18 cellular contexts compared by ENCODE assay signal in genomic region chr11:8259316-8259995, GRCh38. TPM values are rescaled to one million over a fixed set of nuclear protein-coding genes. Genes with fewer than 3 reads are reported as not detected.
DNase-seq lines count a peak whose midpoint lies in the region; TF ChIP-seq lines count a peak whose summit lies in the region.
"Had no signal": no experiment of that assay in that cellular context is flagged by ENCODE, and none has a peak within 500 bp of the region (broad histone marks: within the 10 kb centered on the region; RNA-seq: fewer than 3 reads in every experiment).

No MANE protein-coding gene starts in this region.

- peaks cover 0 to 9% (median 0%) of the 10 kb centered on the region in 7 donors for H3K9me3 Mint-ChIP-seq in CD14-positive monocyte
- H3K9me3 Mint-ChIP-seq: central memory CD8-positive, alpha-beta T cell; neural progenitor cell had no signal

- peak; percentile 29 for DNase-seq in CD14-positive monocyte (ENCODE audit: low spot score)
- DNase-seq in Kasumi-1 (lab: John Stamatoyannopoulos, UW) = peak; percentile 45 to 50
- peak; percentile 61 for DNase-seq in sigmoid colon
- DNase-seq in NCI-H1694 (lab: John Stamatoyannopoulos, UW) = no peak
- DNase-seq in NCI-H345 treated with DMSO at 0.1 percent for 48 hours (lab: John Stamatoyannopoulos, UW; ENCODE audit: unreplicated experiment) = no peak
- no peak for DNase-seq in SW480 (ENCODE audit: low spot score)
- DNase-seq: activated CD4-positive, alpha-beta T cell treated with anti-CD3 and anti-CD28 coated beads for 1 hour; activated gamma-delta T cell treated with Interleukin-2 at 50 U/mL for 16 hours; effector CD8-positive, alpha-beta T cell; esophagus squamous epithelium; NCI-H1436 treated with DMSO at 0.1 percent for 48 hours had no signal

- H3K27ac Mint-ChIP-seq in CD14-positive monocyte = peak overlapping the region in 1 of 7 donors; percentile 87

- TF ChIP-seq CTCF in CD14-positive monocyte (IDR thresholded peaks at IDR 0.05) (no peak), sigmoid colon (IDR thresholded peaks at IDR 0.05) (no peak)

- intact Hi-C loops in CD14-positive monocyte (cut with micrococcal nuclease) (no loop called here), sigmoid colon (cut with DNase I) (no loop called here)

- no peak overlapping the region for H3K4me3 ChIP-seq in sigmoid colon
- H3K4me3 ChIP-seq: esophagus squamous epithelium, neural progenitor cell, SK-N-MC had no signal

- peaks cover 0 to 24% (median 18%) of the 10 kb centered on the region in 4 donors for H3K4me1 ChIP-seq in sigmoid colon
- H3K4me1 ChIP-seq: Caco-2 had no signal

- H3K9me3 ChIP-seq in sigmoid colon = no peaks in the 10 kb centered on the region
- H3K9me3 ChIP-seq: Caco-2, esophagus squamous epithelium had no signal

- no peak for TF ChIP-seq POLR2A in sigmoid colon (IDR thresholded peaks at IDR 0.05)

- 79 to 86% methylated on average over 11 of the region's 11 CpGs for WGBS in sigmoid colon, 2 donors

- peak overlapping the region; percentile 21 for H3K27ac ChIP-seq in cingulate gyrus (ENCODE audit: low read depth, low read length)
- H3K27ac ChIP-seq in sigmoid colon = no peak overlapping the region
- H3K27ac ChIP-seq: esophagus squamous epithelium, neural progenitor cell, SK-N-MC had no signal

- peaks cover 61 to 65% (median 61%) of the 10 kb centered on the region in 3 donors for H3K27me3 Mint-ChIP-seq in CD14-positive monocyte (ENCODE audit: low read depth in 3 of 3)

- peaks cover 26% of the 10 kb centered on the region for H3K4me1 Mint-ChIP-seq in CD14-positive monocyte

- TF ChIP-seq EP300 in sigmoid colon (IDR thresholded peaks at IDR 0.05) = no peak

- peak overlapping the region in 1 of 2 donors; percentile 62 for H3K4me3 Mint-ChIP-seq in CD14-positive monocyte
- H3K4me3 Mint-ChIP-seq: central memory CD8-positive, alpha-beta T cell; neural progenitor cell had no signal

- no peaks in the 10 kb centered on the region for H3K36me3 Mint-ChIP-seq in CD14-positive monocyte
- H3K36me3 Mint-ChIP-seq: neural progenitor cell had no signal

- H3K27me3 ChIP-seq in sigmoid colon = peaks cover 0 to 3% (median 1%) of the 10 kb centered on the region in 3 donors

- no peaks in the 10 kb centered on the region for H3K36me3 ChIP-seq in sigmoid colon
- H3K36me3 ChIP-seq: esophagus squamous epithelium, neural progenitor cell had no signal

RNA-seq across cellular contexts. Expression of gene LMO1, which starts 4.2 kb away (rescaled TPM):
- not detected for polyA plus RNA-seq in CD14-positive monocyte
- total RNA-seq in sigmoid colon = 1 to 10 TPM in 1 of 4 donors, under 1 TPM in 1, not detected in 2; 0.66 to 1.8 TPM
- polyA plus RNA-seq in sigmoid colon = under 1 TPM in 1 of 3 donors, not detected in 2; 0.04 TPM
- total RNA-seq: Caco-2, esophagus squamous epithelium, mononuclear cell, pulmonary artery endothelial cell had no signal

Comparison
In these comparisons a context has a peak if more than half of its experiments do, and no peak if none do; other contexts are left out.
1. DNase-seq: peak in CD14-positive monocyte (single experiment), Kasumi-1 (2 of 2) and sigmoid colon (single experiment); none in NCI-H1694 (single experiment), NCI-H345 treated with DMSO at 0.1 percent for 48 hours (single experiment) and SW480 (single experiment).